1 cellular context compared by ENCODE assay signal in the genomic region with DNA sequence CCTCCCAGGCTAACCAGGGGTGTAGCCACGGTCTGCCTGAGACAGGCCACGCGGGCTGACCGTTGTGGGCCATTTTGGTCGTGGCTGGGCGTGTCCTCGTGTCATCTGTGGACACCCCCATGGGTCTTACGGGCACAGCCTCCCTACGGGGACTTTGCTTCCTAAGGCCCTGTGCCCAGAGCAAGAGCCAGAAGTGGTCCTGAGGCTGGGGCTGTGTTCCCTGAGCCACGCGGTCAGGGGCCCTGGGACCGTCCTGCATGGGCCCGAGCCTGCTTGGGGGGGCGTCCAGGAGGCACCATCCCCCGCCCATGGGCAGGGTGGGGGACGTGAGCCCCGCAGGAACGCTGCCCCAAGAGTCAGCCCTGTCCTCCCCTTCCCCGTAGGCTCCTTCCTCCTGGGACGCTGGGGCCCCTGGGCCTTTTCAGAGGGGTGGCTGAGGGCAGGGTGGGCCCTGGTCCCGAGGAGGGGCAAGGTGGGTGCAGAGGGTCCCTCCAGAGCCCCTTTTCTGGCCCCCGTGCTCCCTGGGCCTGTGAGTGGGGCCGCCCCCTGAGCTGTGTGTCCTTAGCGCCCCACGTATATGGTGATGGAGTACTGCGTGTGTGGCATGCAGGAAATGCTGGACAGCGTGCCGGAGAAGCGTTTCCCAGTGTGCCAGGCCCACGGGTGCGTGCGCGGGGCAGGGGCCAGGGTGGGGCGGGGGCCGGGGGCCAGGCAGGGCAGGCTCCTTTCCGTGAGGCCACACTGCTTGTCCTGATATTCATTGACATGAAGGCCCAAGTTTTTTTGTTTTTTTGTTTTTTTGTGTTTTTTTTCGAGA.
TF ChIP-seq lines count a peak whose summit lies in the region.

No MANE protein-coding gene starts in this region.

TF ChIP-seq in IMR-90, 13 proteins besides CTCF, POLR2A, EP300 and RAD21:
- TF ChIP-seq RCOR1 (IDR thresholded peaks at IDR 0.05; ENCODE audit: insufficient replicate concordance, low read length) (no peak), BHLHE40 (IDR thresholded peaks at IDR 0.05; ENCODE audit: low read depth, low read length) (no peak), RFX5 (IDR thresholded peaks at IDR 0.05; ENCODE audit: low read depth, low read length) (no peak), CHD1 (IDR thresholded peaks at IDR 0.05; ENCODE audit: low read depth, low read length) (no peak), CEBPB (IDR thresholded peaks at IDR 0.05; ENCODE audit: low read depth, low read length) (no peak), NFE2L2 (IDR thresholded peaks at IDR 0.05; ENCODE audit: low read depth, low read length) (no peak), MAZ (IDR thresholded peaks at IDR 0.05; ENCODE audit: borderline replicate concordance, low read depth, low read length) (no peak), FOS (IDR thresholded peaks at IDR 0.05; ENCODE audit: low read depth, low read length) (no peak), ELK1 (IDR thresholded peaks at IDR 0.05; ENCODE audit: borderline replicate concordance, low read depth, low read length) (no peak), USF2 (IDR thresholded peaks at IDR 0.05; ENCODE audit: low read depth, low read length) (no peak), MXI1 (IDR thresholded peaks at IDR 0.05; ENCODE audit: borderline replicate concordance, low read depth, low read length) (no peak), SMC3 (IDR thresholded peaks at IDR 0.05; ENCODE audit: low read depth, low read length) (no peak), MAFK (IDR thresholded peaks at IDR 0.05; ENCODE audit: low read depth, low read length) (no peak)
